Comparison of ENCODE assay signal across 18 cellular contexts in the genomic region with DNA sequence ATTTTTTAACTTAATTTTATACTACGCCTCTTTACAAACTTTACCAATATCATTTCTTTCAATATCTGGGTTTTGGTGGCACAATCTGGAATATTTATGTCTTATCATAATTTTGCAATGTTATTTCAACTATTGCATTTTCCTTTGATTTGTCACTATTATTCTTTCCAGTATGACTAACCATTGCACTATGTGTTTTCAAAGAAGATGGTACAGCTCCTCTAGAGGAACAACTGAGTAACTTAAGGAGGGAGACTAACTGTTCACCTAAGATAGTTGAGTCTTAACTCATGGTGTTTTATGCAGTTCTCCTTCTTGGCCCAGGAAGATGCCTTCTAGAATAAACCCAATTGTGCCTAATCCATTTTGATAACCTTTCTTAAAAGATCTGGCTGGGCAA.
DNase-seq lines count a peak whose midpoint lies in the region; ATAC-seq, FAIRE-seq and TF ChIP-seq lines count a peak whose summit lies in the region.
"Had no signal": no experiment of that assay in that cellular context is flagged by ENCODE, and none has a peak within 500 bp of the region (broad histone marks: within the 10 kb centered on the region; RNA-seq: fewer than 3 reads in every experiment).

No MANE protein-coding gene starts in this region.

- H3K36me3 ChIP-seq in bronchial epithelial cell (ENCODE audit: control insufficient read depth, insufficient read depth, low read length) (no peaks in the 10 kb centered on the region), keratinocyte (ENCODE audit: control insufficient read depth in 2 of 2, extremely low read depth in 1 of 2, insufficient read depth in 2 of 2, low read length in 2 of 2) (no peaks in the 10 kb centered on the region)
- H3K36me3 ChIP-seq: BE2C, colonic mucosa, left ventricle myocardium inferior, Peyer's patch had no signal

- H3K4me3 ChIP-seq in AG09309 (ENCODE audit: control insufficient read depth, low read depth, low read length) (no peak overlapping the region), bronchial epithelial cell (ENCODE audit: low read depth, low read length) (no peak overlapping the region), keratinocyte (ENCODE audit: control insufficient read depth in 2 of 3, extremely low read depth in 1 of 3, insufficient read depth in 2 of 3, low read depth in 1 of 3, low read length in 3 of 3) (no peak overlapping the region)
- H3K4me3 ChIP-seq: colonic mucosa, left ventricle myocardium inferior, Peyer's patch had no signal

- H3K9me3 ChIP-seq in keratinocyte (ENCODE audit: control insufficient read depth, low read depth, low read length) = no peaks in the 10 kb centered on the region
- H3K9me3 ChIP-seq: BE2C, colonic mucosa, left ventricle myocardium inferior, Peyer's patch had no signal

- H2AFZ ChIP-seq in keratinocyte (ENCODE audit: control insufficient read depth, low read length) = no peak overlapping the region

- TF ChIP-seq CTCF in AG09309 (IDR thresholded peaks at IDR 0.05; ENCODE audit: control insufficient read depth, insufficient read depth, low read depth, low read length, missing control alignments) = peak; percentile 21
- TF ChIP-seq CTCF in bronchial epithelial cell (IDR thresholded peaks at IDR 0.05; ENCODE audit: insufficient read depth, low read length, severe bottlenecking) = peak; percentile 32
- peak in 2 of 3 experiments; percentile 42 to 66 for TF ChIP-seq CTCF in keratinocyte (optimal IDR thresholded peaks at IDR 0.05 in 1 of 3, IDR thresholded peaks at IDR 0.05 in 1 of 3, conservative IDR thresholded peaks at IDR 0.05 in 1 of 3; ENCODE audit: extremely low read depth in 1 of 3, insufficient read depth in 2 of 3, low read length in 3 of 3)

- FAIRE-seq in bronchial epithelial cell (lab: Jason Lieb, UNC) (no peak), keratinocyte (lab: Jason Lieb, UNC) (peak; percentile 73)
- FAIRE-seq: G401.6 had no signal

- DNase-seq in AG09309 (ENCODE audit: low read depth) = no peak
- peak; percentile 41 for DNase-seq in LHCN-M2 (ENCODE audit: low read depth)
- peak; percentile 85 for DNase-seq in bronchial epithelial cell (ENCODE audit: low read depth)
- peak; percentile 36 for DNase-seq in keratinocyte (ENCODE audit: low read depth, low spot score)
- no peak for DNase-seq in stimulated activated CD4-positive, alpha-beta T cell treated with anti-CD3 and anti-CD28 coated beads, Interleukin-2, amount 100 ng/mL, for 48 hours
- DNase-seq in activated naive CD4-positive, alpha-beta T cell treated with anti-CD3 and anti-CD28 coated beads, Interleukin-2, amount 50 U/mL, for 16 hours = no peak
- DNase-seq: activated CD8-positive, alpha-beta memory T cell treated with anti-CD3 and anti-CD28 coated beads for 24 hours; activated naive CD4-positive, alpha-beta T cell treated with anti-CD3 and anti-CD28 coated beads, Interleukin-2, amount 10 ng/mL, durations not matched to agents 7 days and 5 days; BE2C; colonic mucosa; glutamatergic neuron; left ventricle myocardium inferior; NCI-H446; Peyer's patch had no signal

- no peak overlapping the region for H3K4me2 ChIP-seq in keratinocyte (ENCODE audit: control insufficient read depth, extremely low read depth, insufficient read depth, low read depth, low read length)

- no peaks in the 10 kb centered on the region for H3K79me2 ChIP-seq in keratinocyte (ENCODE audit: control insufficient read depth, insufficient read depth, low read length)

- peaks cover 25% of the 10 kb centered on the region for H3K4me1 ChIP-seq in keratinocyte (ENCODE audit: control insufficient read depth, extremely low read depth, insufficient read depth, low read length)
- H3K4me1 ChIP-seq: BE2C, colonic mucosa, left ventricle myocardium inferior, Peyer's patch had no signal

- no peak overlapping the region for H3K9ac ChIP-seq in keratinocyte (ENCODE audit: control insufficient read depth, extremely low read depth, insufficient read depth, low read length)

- no peaks in the 10 kb centered on the region for H4K20me1 ChIP-seq in keratinocyte (ENCODE audit: control insufficient read depth, extremely low read depth, insufficient read depth, low read length)

- ATAC-seq in GM18517 (IDR thresholded peaks at IDR 0.05; ENCODE audit: unreplicated experiment) (no peak), GM21526 (IDR thresholded peaks at IDR 0.05; ENCODE audit: low FRiP score, unreplicated experiment) (no peak)

- H3K27ac ChIP-seq in keratinocyte (ENCODE audit: control insufficient read depth, insufficient read depth, low read length) = no peak overlapping the region
- H3K27ac ChIP-seq: colonic mucosa, HL-60, left ventricle myocardium inferior, Peyer's patch had no signal

- no peaks in the 10 kb centered on the region for H3K9me1 ChIP-seq in keratinocyte (ENCODE audit: control insufficient read depth, extremely low read depth, insufficient read depth, low read length)

- no peaks in the 10 kb centered on the region for H3K27me3 ChIP-seq in bronchial epithelial cell (ENCODE audit: control insufficient read depth, insufficient read depth, low read length)
- H3K27me3 ChIP-seq in keratinocyte (ENCODE audit: control insufficient read depth, extremely low read depth, insufficient read depth, low read length) = no peaks in the 10 kb centered on the region
- H3K27me3 ChIP-seq: BE2C, colonic mucosa, Peyer's patch had no signal

- dilution Hi-C loops in keratinocyte (cut with MboI; ENCODE audit: extremely low pct_ligation_motif_present, low sequenced_read_pairs) = no loop called here

Comparison
In these comparisons a context has a peak if more than half of its experiments do, and no peak if none do; other contexts are left out.
1. DNase-seq: peak in LHCN-M2 (single experiment), bronchial epithelial cell (single experiment) and keratinocyte (single experiment); none in AG09309 (single experiment), stimulated activated CD4-positive, alpha-beta T cell treated with anti-CD3 and anti-CD28 coated beads, Interleukin-2, amount 100 ng/mL, for 48 hours (0 of 2) and activated naive CD4-positive, alpha-beta T cell treated with anti-CD3 and anti-CD28 coated beads, Interleukin-2, amount 50 U/mL, for 16 hours (single experiment).
2. Peak in every context shown above with its lines, with median percentiles within 50 percentile points of each other: CTCF ChIP-seq.